In genomic region chr9:136119259-136120118, GRCh38 we compare ENCODE assay signal across 8 cellular contexts. TPM values are rescaled to one million over a fixed set of nuclear protein-coding genes. Genes with fewer than 3 reads are reported as not detected.
A peak's percentile ranks its signal among the peaks of the same experiment; 100 is the strongest.
DNase-seq lines count a peak whose midpoint lies in the region; TF ChIP-seq lines count a peak whose summit lies in the region.

No MANE protein-coding gene starts in this region.

- H3K9me3 ChIP-seq in left ventricle myocardium inferior (replicated peaks): no peaks in the 10 kb centered on the region

- peaks cover 4% of the 10 kb centered on the region for H3K4me1 Mint-ChIP-seq in activated CD4-positive, alpha-beta T cell treated with anti-CD3 and anti-CD28 coated beads, Interleukin-2, amount 10 ng/mL, durations not matched to agents 24 days and 14 days
- peaks cover 4% of the 10 kb centered on the region for H3K4me1 Mint-ChIP-seq in activated T-helper 2 cell treated with anti-CD3 and anti-CD28 coated beads, Interferon-gamma antibody, Interleukin-2, Interleukin-4, amounts not matched to agents 10 μg/mL and 5 μg/mL and 100 μg/mL, durations not matched to agents 14 hours and 24 hours and 36 hours (ENCODE audit: low read depth)

- H3K36me3 ChIP-seq in left ventricle myocardium inferior: peaks cover 18% of the 10 kb centered on the region

- intact Hi-C loops in activated CD4-positive, alpha-beta T cell treated with anti-CD3 and anti-CD28 coated beads, Interleukin-2, amount 10 ng/mL, durations not matched to agents 24 days and 14 days (cut with micrococcal nuclease): loop anchor here (2.0 to 10.0 kb wide), 4 partner anchors 25 to 415 kb away; partner anchors contain the start of genes KCNT1, NACC2 and UBAC1
- intact Hi-C loops in activated T-helper 2 cell treated with anti-CD3 and anti-CD28 coated beads, Interferon-gamma antibody, Interleukin-2, Interleukin-4, amounts not matched to agents 10 μg/mL and 5 μg/mL and 100 μg/mL, durations not matched to agents 14 hours and 24 hours and 36 hours (cut with micrococcal nuclease): loop anchor here (1.0 to 10.0 kb wide), 3 partner anchors 125 to 285 kb away; partner anchors contain the start of genes QSOX2, SNAPC4 and UBAC1
- intact Hi-C loops in left ventricle myocardium inferior (cut with micrococcal nuclease): loop anchor here (5.0 kb wide), 1 partner anchor 152 kb away; no protein-coding TSS in a partner anchor

- peaks cover 43% of the 10 kb centered on the region for H3K4me1 ChIP-seq in left ventricle myocardium inferior

- TF ChIP-seq CTCF in left ventricle myocardium inferior (IDR thresholded peaks at IDR 0.05; ENCODE audit: borderline replicate concordance) (no peak), retinal pigment epithelial cell (conservative IDR thresholded peaks at IDR 0.05; ENCODE audit: low read depth, low read length) (no peak)

- peak; percentile 79 for DNase-seq in activated CD4-positive, alpha-beta T cell treated with anti-CD3 and anti-CD28 coated beads, Interleukin-2, amount 10 ng/mL, durations not matched to agents 24 days and 14 days
- no peak for DNase-seq in activated CD4-positive, alpha-beta T cell treated with anti-CD3 and anti-CD28 coated beads for 4 hours
- DNase-seq in HuH-7.5 (ENCODE audit: low spot score): peak; percentile 77
- no peak for DNase-seq in activated T-helper 2 cell treated with anti-CD3 and anti-CD28 coated beads, Interferon-gamma antibody, Interleukin-2, Interleukin-4, amounts not matched to agents 10 μg/mL and 5 μg/mL and 100 μg/mL, durations not matched to agents 14 hours and 24 hours and 36 hours (ENCODE audit: low spot score)
- DNase-seq in left ventricle myocardium inferior: no peak
- no peak for DNase-seq in retinal pigment epithelial cell (ENCODE audit: low read depth)
- DNase-seq in cerebellum (ENCODE audit: low spot score): no peak
- DNase-seq in SKM-1 treated with dmso at 0.1 percent for 144 hours (lab: John Stamatoyannopoulos, UW; ENCODE audit: unreplicated experiment): no peak

- peak overlapping the region; percentile 98 for H3K27ac ChIP-seq in left ventricle myocardium inferior (replicated peaks)

- no peaks in the 10 kb centered on the region for H3K27me3 ChIP-seq in left ventricle myocardium inferior (ENCODE audit: low read depth)

- no peaks in the 10 kb centered on the region for H3K27me3 Mint-ChIP-seq in activated CD4-positive, alpha-beta T cell treated with anti-CD3 and anti-CD28 coated beads, Interleukin-2, amount 10 ng/mL, durations not matched to agents 24 days and 14 days
- H3K27me3 Mint-ChIP-seq in activated T-helper 2 cell treated with anti-CD3 and anti-CD28 coated beads, Interferon-gamma antibody, Interleukin-2, Interleukin-4, amounts not matched to agents 10 μg/mL and 5 μg/mL and 100 μg/mL, durations not matched to agents 14 hours and 24 hours and 36 hours (ENCODE audit: low read depth): no peaks in the 10 kb centered on the region

- H3K4me3 ChIP-seq in left ventricle myocardium inferior (peak overlapping the region; percentile 87), retinal pigment epithelial cell (ENCODE audit: low read length) (peak overlapping the region; percentile 46)

- H3K9me3 Mint-ChIP-seq in activated CD4-positive, alpha-beta T cell treated with anti-CD3 and anti-CD28 coated beads, Interleukin-2, amount 10 ng/mL, durations not matched to agents 24 days and 14 days: no peaks in the 10 kb centered on the region
- no peaks in the 10 kb centered on the region for H3K9me3 Mint-ChIP-seq in activated T-helper 2 cell treated with anti-CD3 and anti-CD28 coated beads, Interferon-gamma antibody, Interleukin-2, Interleukin-4, amounts not matched to agents 10 μg/mL and 5 μg/mL and 100 μg/mL, durations not matched to agents 14 hours and 24 hours and 36 hours

- H3K27ac Mint-ChIP-seq in activated CD4-positive, alpha-beta T cell treated with anti-CD3 and anti-CD28 coated beads, Interleukin-2, amount 10 ng/mL, durations not matched to agents 24 days and 14 days: peak overlapping the region; percentile 78
- peak overlapping the region; percentile 55 for H3K27ac Mint-ChIP-seq in activated T-helper 2 cell treated with anti-CD3 and anti-CD28 coated beads, Interferon-gamma antibody, Interleukin-2, Interleukin-4, amounts not matched to agents 10 μg/mL and 5 μg/mL and 100 μg/mL, durations not matched to agents 14 hours and 24 hours and 36 hours

- H3K36me3 Mint-ChIP-seq in activated CD4-positive, alpha-beta T cell treated with anti-CD3 and anti-CD28 coated beads, Interleukin-2, amount 10 ng/mL, durations not matched to agents 24 days and 14 days (ENCODE audit: low read depth): peaks cover 8% of the 10 kb centered on the region
- H3K36me3 Mint-ChIP-seq in activated T-helper 2 cell treated with anti-CD3 and anti-CD28 coated beads, Interferon-gamma antibody, Interleukin-2, Interleukin-4, amounts not matched to agents 10 μg/mL and 5 μg/mL and 100 μg/mL, durations not matched to agents 14 hours and 24 hours and 36 hours (ENCODE audit: low read depth): peaks cover 14% of the 10 kb centered on the region

- peak overlapping the region; percentile 82 for H3K4me3 Mint-ChIP-seq in activated CD4-positive, alpha-beta T cell treated with anti-CD3 and anti-CD28 coated beads, Interleukin-2, amount 10 ng/mL, durations not matched to agents 24 days and 14 days
- H3K4me3 Mint-ChIP-seq in activated T-helper 2 cell treated with anti-CD3 and anti-CD28 coated beads, Interferon-gamma antibody, Interleukin-2, Interleukin-4, amounts not matched to agents 10 μg/mL and 5 μg/mL and 100 μg/mL, durations not matched to agents 14 hours and 24 hours and 36 hours (ENCODE audit: low read depth): peak overlapping the region; percentile 82

RNA-seq across cellular contexts. Expression of gene TMEM250, which starts 0.8 kb away (rescaled TPM):
- 49.8 and 52.7 TPM in 2 replicates for total RNA-seq in activated CD4-positive, alpha-beta T cell treated with anti-CD3 and anti-CD28 coated beads, Interleukin-2, amount 10 ng/mL, durations not matched to agents 24 days and 14 days
- total RNA-seq in activated T-helper 2 cell treated with anti-CD3 and anti-CD28 coated beads, Interferon-gamma antibody, Interleukin-2, Interleukin-4, amounts not matched to agents 10 μg/mL and 5 μg/mL and 100 μg/mL, durations not matched to agents 14 hours and 24 hours and 36 hours: 43.1 and 43.5 TPM in 2 replicates
- total RNA-seq in left ventricle myocardium inferior: 15.1 TPM
- total RNA-seq in cerebellum: 14.6 TPM

RNA-seq across cellular contexts. Expression of gene NACC2, which starts 24.4 kb away (rescaled TPM):
- total RNA-seq in activated CD4-positive, alpha-beta T cell treated with anti-CD3 and anti-CD28 coated beads, Interleukin-2, amount 10 ng/mL, durations not matched to agents 24 days and 14 days: 3.2 and 3.6 TPM in 2 replicates
- 5.4 and 5.5 TPM in 2 replicates for total RNA-seq in activated T-helper 2 cell treated with anti-CD3 and anti-CD28 coated beads, Interferon-gamma antibody, Interleukin-2, Interleukin-4, amounts not matched to agents 10 μg/mL and 5 μg/mL and 100 μg/mL, durations not matched to agents 14 hours and 24 hours and 36 hours
- 29.5 TPM for total RNA-seq in left ventricle myocardium inferior
- 6.8 TPM for total RNA-seq in cerebellum

Comparison
In these comparisons a context has a peak if more than half of its experiments do, and no peak if none do; other contexts are left out.
1. DNase-seq: peak in activated CD4-positive, alpha-beta T cell treated with anti-CD3 and anti-CD28 coated beads, Interleukin-2, amount 10 ng/mL, durations not matched to agents 24 days and 14 days (single experiment) and HuH-7.5 (single experiment); none in activated CD4-positive, alpha-beta T cell treated with anti-CD3 and anti-CD28 coated beads for 4 hours (0 of 2), activated T-helper 2 cell treated with anti-CD3 and anti-CD28 coated beads, Interferon-gamma antibody, Interleukin-2, Interleukin-4, amounts not matched to agents 10 μg/mL and 5 μg/mL and 100 μg/mL, durations not matched to agents 14 hours and 24 hours and 36 hours (single experiment), left ventricle myocardium inferior (single experiment), retinal pigment epithelial cell (single experiment), cerebellum (single experiment) and SKM-1 treated with dmso at 0.1 percent for 144 hours (single experiment).